Comparison of ENCODE assay signal across 9 cellular contexts in genomic region chr15:37372064-37372463, GRCh38.
"Had no signal": no experiment of that assay in that cellular context is flagged by ENCODE, and none has a peak within 500 bp of the region (broad histone marks: within the 10 kb centered on the region; RNA-seq: fewer than 3 reads in every experiment).

No MANE protein-coding gene starts in this region.

- ATAC-seq: stimulated activated naive CD8-positive, alpha-beta T cell treated with anti-CD3 and anti-CD28 coated beads, Interleukin-15, Interleukin-2, amounts not matched to agents 100 U/mL and 50 U/mL, for 24 hours had no signal

- DNase-seq: activated CD4-positive, alpha-beta T cell treated with anti-CD3 and anti-CD28 coated beads for 1 hour; activated CD4-positive, alpha-beta T cell treated with anti-CD3 and anti-CD28 coated beads, Interleukin-2, amount 50 U/mL, for 4 hours; activated gamma-delta T cell; effector CD4-positive, alpha-beta T cell; left cardiac atrium; nephron progenitor cell; posterior cingulate gyrus; stimulated activated naive CD8-positive, alpha-beta T cell treated with anti-CD3 and anti-CD28 coated beads, Interleukin-15, Interleukin-2, amounts not matched to agents 100 U/mL and 50 U/mL, for 24 hours; WERI-Rb-1 had no signal
